ENCODE assay signal across 26 cellular contexts in the genomic region with DNA sequence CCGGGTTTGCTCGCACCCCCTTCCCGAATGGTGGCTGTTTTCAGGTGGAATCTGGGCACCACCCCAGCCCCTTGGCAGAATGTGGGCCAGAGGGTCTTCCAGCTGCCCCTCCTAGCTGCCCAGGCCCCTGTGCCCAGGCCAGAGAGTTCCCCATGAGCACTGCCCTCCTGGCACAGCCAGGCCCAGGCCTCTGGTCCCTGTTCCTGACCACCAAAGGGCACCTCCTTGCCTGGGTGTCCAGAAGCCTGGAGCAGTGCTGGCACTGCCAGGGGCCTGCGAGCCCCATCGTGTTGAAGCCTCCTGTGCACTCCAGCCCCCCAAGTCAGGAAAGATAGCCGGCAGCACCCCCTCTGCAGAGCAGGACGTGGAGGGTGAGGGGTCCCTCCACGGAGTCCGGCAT.
"Had no signal": no experiment of that assay in that cellular context is flagged by ENCODE, and none has a peak within 500 bp of the region (broad histone marks: within the 10 kb centered on the region; RNA-seq: fewer than 3 reads in every experiment).

No MANE protein-coding gene starts in this region.

- H3K27me3 ChIP-seq: brain microvascular endothelial cell had no signal

- DNase-seq: activated B cell treated with CpG ODN at 0.5 μM for 24 hours; activated CD4-positive, alpha-beta memory T cell treated with anti-CD3 and anti-CD28 coated beads for 36 hours; activated CD4-positive, alpha-beta T cell treated with anti-CD3 and anti-CD28 coated beads for 48 hours; activated CD4-positive, alpha-beta T cell treated with anti-CD3 and anti-CD28 coated beads, Interleukin-2, amount 50 U/mL, for 1 hour; activated CD8-positive, alpha-beta memory T cell treated with anti-CD3 and anti-CD28 coated beads, Interleukin-2, amount 10 ng/mL, durations not matched to agents 7 days and 5 days; activated CD8-positive, alpha-beta memory T cell treated with anti-CD3 and anti-CD28 coated beads, Interleukin-2, amount 50 U/mL, for 4 hours; activated CD8-positive, alpha-beta T cell treated with anti-CD3 and anti-CD28 coated beads, Interleukin-2, amount 10 ng/mL, durations not matched to agents 7 days and 5 days; activated effector memory CD4-positive, alpha-beta T cell treated with anti-CD3 and anti-CD28 coated beads, Interleukin-2, amount 50 U/mL, for 16 hours; activated naive CD4-positive, alpha-beta T cell treated with anti-CD3 and anti-CD28 coated beads, Interleukin-2, amount 10 ng/mL, durations not matched to agents 7 days and 5 days; activated naive CD8-positive, alpha-beta T cell treated with anti-CD3 and anti-CD28 coated beads, Interleukin-2, amount 10 ng/mL, durations not matched to agents 7 days and 5 days; activated T-cell treated with anti-CD3 and anti-CD28 coated beads, Interleukin-2, amount 50 U/mL, for 1 hour; activated T-cell treated with anti-CD3 and anti-CD28 coated beads, Interleukin-2, amount 50 U/mL, for 48 hours; anterior cingulate cortex; brain microvascular endothelial cell; cortex of kidney; dermis blood vessel endothelial cell; effector CD8-positive, alpha-beta T cell; endodermal cell; foreskin fibroblast; T-helper 1 cell; T-helper 17 cell; T1000; WERI-Rb-1 had no signal

- H3K27ac ChIP-seq: brain microvascular endothelial cell, WERI-Rb-1 had no signal

- ATAC-seq: activated CD4-positive, CD25-positive, alpha-beta regulatory T cell treated with anti-CD3 and anti-CD28 coated beads, Interleukin-2, amount 50 U/mL, for 24 hours; activated CD8-positive, alpha-beta memory T cell treated with anti-CD3 and anti-CD28 coated beads, Interleukin-2, amount 10 ng/mL, durations not matched to agents 7 days and 5 days; activated CD8-positive, alpha-beta T cell treated with anti-CD3 and anti-CD28 coated beads, Interleukin-2, amount 10 ng/mL, durations not matched to agents 7 days and 5 days; activated naive CD4-positive, alpha-beta T cell treated with anti-CD3 and anti-CD28 coated beads, Interleukin-2, amount 50 U/mL, for 72 hours; esophagus mucosa; T-helper 17 cell had no signal
